Comparison of ENCODE assay signal across 1 cellular context in the genomic region with DNA sequence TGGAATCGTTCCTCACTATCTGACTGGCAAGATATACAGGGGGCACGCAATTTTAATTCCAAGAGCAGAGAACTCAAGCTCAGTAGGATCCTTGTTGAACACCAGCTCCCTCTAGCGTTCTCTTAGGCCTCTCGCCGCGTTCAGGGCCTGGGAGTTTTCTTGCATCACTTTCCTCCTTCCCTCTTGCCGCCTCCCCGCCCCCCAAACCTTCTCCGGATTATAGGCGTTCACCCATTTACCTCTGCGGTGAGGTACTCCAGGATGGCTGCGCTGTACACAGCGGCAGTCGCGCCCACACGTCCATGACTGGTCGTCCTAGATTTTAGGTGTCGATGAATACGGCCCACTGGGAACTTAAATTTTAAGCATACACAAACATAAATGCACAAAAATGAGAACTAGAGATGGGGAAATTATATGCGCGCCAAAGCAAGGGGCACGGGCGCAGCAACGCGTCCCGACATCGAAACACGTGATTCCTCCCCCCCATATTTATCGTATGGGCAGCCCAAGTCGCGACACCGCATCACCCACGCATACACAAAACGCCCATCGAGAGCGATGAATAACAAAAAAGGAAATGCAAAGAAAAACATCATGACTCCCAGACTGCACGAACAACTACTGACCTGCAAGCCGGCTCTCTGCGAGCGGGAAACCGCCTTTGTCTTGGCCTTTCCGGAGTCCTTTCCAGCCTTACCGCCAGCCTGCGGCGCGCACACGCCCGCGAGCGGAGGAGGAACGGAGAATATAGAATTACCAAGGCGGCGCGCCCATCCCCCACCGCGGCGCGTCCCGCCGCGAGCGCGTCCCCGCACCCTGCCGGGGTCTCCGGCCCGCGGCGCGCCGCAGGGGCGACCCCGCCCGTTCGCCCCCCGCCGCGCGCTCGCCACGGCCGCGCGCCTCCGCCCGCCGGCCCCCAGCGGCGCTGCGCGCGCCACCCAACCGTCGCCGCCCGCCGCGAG.
A peak's percentile ranks its signal among the peaks of the same experiment; 100 is the strongest.
TF ChIP-seq lines count a peak whose summit lies in the region.

No MANE protein-coding gene starts in this region.

TF ChIP-seq in K562, 482 proteins besides CTCF, POLR2A, EP300 and RAD21 (continued from another document and continues in another):
- TF ChIP-seq KDM1A (IDR thresholded peaks at IDR 0.05), result peak in 1 of 2 experiments; percentile 58; a peak in 3 of 4 replicates
- TF ChIP-seq ZNF445 (CRISPR knock-in tag; IDR thresholded peaks at IDR 0.05; ENCODE audit: low read depth), result no peak
- TF ChIP-seq, protein P1, sequence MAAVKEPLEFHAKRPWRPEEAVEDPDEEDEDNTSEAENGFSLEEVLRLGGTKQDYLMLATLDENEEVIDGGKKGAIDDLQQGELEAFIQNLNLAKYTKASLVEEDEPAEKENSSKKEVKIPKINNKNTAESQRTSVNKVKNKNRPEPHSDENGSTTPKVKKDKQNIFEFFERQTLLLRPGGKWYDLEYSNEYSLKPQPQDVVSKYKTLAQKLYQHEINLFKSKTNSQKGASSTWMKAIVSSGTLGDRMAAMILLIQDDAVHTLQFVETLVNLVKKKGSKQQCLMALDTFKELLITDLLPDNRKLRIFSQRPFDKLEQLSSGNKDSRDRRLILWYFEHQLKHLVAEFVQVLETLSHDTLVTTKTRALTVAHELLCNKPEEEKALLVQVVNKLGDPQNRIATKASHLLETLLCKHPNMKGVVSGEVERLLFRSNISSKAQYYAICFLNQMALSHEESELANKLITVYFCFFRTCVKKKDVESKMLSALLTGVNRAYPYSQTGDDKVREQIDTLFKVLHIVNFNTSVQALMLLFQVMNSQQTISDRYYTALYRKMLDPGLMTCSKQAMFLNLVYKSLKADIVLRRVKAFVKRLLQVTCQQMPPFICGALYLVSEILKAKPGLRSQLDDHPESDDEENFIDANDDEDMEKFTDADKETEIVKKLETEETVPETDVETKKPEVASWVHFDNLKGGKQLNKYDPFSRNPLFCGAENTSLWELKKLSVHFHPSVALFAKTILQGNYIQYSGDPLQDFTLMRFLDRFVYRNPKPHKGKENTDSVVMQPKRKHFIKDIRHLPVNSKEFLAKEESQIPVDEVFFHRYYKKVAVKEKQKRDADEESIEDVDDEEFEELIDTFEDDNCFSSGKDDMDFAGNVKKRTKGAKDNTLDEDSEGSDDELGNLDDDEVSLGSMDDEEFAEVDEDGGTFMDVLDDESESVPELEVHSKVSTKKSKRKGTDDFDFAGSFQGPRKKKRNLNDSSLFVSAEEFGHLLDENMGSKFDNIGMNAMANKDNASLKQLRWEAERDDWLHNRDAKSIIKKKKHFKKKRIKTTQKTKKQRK (IDR thresholded peaks at IDR 0.05; ENCODE audit: borderline replicate concordance, low read depth, low read length), result no peak
- no peak for TF ChIP-seq RBM15 (IDR thresholded peaks at IDR 0.05; ENCODE audit: insufficient read depth, low read length)
- TF ChIP-seq, protein P2, sequence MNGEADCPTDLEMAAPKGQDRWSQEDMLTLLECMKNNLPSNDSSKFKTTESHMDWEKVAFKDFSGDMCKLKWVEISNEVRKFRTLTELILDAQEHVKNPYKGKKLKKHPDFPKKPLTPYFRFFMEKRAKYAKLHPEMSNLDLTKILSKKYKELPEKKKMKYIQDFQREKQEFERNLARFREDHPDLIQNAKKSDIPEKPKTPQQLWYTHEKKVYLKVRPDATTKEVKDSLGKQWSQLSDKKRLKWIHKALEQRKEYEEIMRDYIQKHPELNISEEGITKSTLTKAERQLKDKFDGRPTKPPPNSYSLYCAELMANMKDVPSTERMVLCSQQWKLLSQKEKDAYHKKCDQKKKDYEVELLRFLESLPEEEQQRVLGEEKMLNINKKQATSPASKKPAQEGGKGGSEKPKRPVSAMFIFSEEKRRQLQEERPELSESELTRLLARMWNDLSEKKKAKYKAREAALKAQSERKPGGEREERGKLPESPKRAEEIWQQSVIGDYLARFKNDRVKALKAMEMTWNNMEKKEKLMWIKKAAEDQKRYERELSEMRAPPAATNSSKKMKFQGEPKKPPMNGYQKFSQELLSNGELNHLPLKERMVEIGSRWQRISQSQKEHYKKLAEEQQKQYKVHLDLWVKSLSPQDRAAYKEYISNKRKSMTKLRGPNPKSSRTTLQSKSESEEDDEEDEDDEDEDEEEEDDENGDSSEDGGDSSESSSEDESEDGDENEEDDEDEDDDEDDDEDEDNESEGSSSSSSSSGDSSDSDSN (IDR thresholded peaks at IDR 0.05; ENCODE audit: borderline replicate concordance in 1 of 2, low read depth in 2 of 2, low read length in 2 of 2), result no peak
- peak in 1 of 2 experiments; percentile 46; a peak in 1 of 4 replicates for TF ChIP-seq CSDE1 (IDR thresholded peaks at IDR 0.05)
- TF ChIP-seq TCF15 (CRISPR knock-in tag; IDR thresholded peaks at IDR 0.05), result no peak
- TF ChIP-seq HDAC2 (IDR thresholded peaks at IDR 0.05), result 0 out of 2 replicates have a peak, but pooled peaks have one; percentile 50
- peak; percentile 25; the same call in 1 of the 2 replicates for TF ChIP-seq BCOR (IDR thresholded peaks at IDR 0.05)
- TF ChIP-seq ZNF277 (CRISPR knock-in tag; IDR thresholded peaks at IDR 0.05; ENCODE audit: borderline replicate concordance), result no peak
- no peak for TF ChIP-seq SREBF1 (IDR thresholded peaks at IDR 0.05; ENCODE audit: borderline replicate concordance, low read depth, low read length)
- TF ChIP-seq, protein P3, sequence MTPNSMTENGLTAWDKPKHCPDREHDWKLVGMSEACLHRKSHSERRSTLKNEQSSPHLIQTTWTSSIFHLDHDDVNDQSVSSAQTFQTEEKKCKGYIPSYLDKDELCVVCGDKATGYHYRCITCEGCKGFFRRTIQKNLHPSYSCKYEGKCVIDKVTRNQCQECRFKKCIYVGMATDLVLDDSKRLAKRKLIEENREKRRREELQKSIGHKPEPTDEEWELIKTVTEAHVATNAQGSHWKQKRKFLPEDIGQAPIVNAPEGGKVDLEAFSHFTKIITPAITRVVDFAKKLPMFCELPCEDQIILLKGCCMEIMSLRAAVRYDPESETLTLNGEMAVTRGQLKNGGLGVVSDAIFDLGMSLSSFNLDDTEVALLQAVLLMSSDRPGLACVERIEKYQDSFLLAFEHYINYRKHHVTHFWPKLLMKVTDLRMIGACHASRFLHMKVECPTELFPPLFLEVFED (CRISPR knock-in tag; conservative IDR thresholded peaks at IDR 0.05), result no peak
- TF ChIP-seq, protein P4, sequence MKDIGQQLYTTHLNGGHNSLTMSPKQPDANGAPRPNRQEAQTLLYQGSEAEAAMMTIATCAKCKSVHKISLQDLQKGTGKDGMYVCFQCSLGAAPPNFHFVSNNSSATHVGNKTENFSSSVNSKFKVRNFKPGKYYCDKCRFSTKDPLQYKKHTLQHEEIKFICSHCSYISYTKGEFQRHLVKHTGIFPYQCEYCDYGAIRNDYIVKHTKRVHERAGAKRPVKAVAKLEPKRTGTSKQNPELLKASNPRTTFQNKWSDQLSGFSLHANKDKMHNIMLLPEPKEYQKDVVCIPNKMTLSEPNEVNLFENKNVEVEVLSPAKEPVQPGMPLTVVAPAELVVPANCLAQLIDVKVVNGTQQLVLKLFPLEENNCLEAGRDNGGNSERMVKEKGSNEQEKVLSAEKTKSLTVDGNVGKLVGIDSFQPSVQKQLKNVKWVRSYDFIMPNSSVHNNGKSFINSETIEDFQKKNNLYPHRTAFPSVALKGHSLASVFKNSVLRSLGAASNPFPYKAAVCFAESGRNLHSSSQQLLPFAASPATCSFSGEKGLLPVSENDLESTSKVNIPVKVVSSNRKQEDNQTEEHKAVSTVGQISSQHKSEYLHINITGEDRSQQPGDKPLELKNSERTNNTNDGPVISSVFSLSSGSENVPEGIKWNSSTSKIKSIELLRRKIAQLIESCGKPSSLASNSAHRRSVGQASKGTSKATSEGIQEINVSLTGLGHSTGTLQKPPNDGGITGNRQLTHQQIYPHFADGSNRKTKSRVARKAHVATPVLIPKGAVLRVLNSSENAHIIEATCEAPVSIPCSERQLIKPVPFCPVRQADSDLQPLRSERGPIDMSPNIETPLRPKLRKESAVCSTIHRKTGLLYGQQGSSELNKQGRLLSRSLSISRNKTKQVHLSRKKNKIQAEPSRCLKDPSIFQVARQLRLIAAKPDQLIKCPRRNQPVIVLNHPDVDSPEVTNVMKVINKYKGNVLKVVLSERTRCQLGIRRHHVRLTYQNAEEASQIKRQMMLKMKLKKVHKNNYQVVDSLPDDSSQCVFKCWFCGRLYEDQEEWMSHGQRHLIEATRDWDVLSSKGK (CRISPR knock-in tag; IDR thresholded peaks at IDR 0.05), result no peak
- TF ChIP-seq ZNF274 (IDR thresholded peaks at IDR 0.05; ENCODE audit: borderline replicate concordance, low read depth, low read length), result no peak
- TF ChIP-seq HOMEZ (CRISPR knock-in tag; IDR thresholded peaks at IDR 0.05), result no peak
- TF ChIP-seq NONO (IDR thresholded peaks at IDR 0.05; ENCODE audit: low read depth in 2 of 2, low read length in 1 of 2), result 0 out of 4 replicates have a peak, but pooled peaks of 1 of the 2 experiments have one; percentile 2
- no peak for TF ChIP-seq ZNF23 (CRISPR knock-in tag; IDR thresholded peaks at IDR 0.05)
- TF ChIP-seq SMAD2 (IDR thresholded peaks at IDR 0.05; ENCODE audit: low read depth, low read length), result no peak
- TF ChIP-seq, protein P5, sequence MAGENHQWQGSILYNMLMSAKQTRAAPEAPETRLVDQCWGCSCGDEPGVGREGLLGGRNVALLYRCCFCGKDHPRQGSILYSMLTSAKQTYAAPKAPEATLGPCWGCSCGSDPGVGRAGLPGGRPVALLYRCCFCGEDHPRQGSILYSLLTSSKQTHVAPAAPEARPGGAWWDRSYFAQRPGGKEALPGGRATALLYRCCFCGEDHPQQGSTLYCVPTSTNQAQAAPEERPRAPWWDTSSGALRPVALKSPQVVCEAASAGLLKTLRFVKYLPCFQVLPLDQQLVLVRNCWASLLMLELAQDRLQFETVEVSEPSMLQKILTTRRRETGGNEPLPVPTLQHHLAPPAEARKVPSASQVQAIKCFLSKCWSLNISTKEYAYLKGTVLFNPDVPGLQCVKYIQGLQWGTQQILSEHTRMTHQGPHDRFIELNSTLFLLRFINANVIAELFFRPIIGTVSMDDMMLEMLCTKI (IDR thresholded peaks at IDR 0.05; ENCODE audit: partially characterized antibody), result no peak
- TF ChIP-seq BRF2 (IDR thresholded peaks at IDR 0.05; ENCODE audit: borderline replicate concordance, insufficient read depth, insufficient read length), result no peak
- peak; percentile 59; the same call in 1 of the 2 replicates for TF ChIP-seq PML (IDR thresholded peaks at IDR 0.05; ENCODE audit: low read length)
- no peak for TF ChIP-seq SAFB2 (IDR thresholded peaks at IDR 0.05; ENCODE audit: borderline replicate concordance, low read depth, low read length, severe bottlenecking)
- no peak for TF ChIP-seq RBM14 (IDR thresholded peaks at IDR 0.05; ENCODE audit: borderline replicate concordance, insufficient read depth, low read depth, low read length)
- TF ChIP-seq CXXC5 (CRISPR knock-in tag; IDR thresholded peaks at IDR 0.05), result peak; percentile 70
- no peak for TF ChIP-seq DIDO1 (tag; IDR thresholded peaks at IDR 0.05; ENCODE audit: low read depth)
- no peak for TF ChIP-seq SLC30A9 (CRISPR knock-in tag; IDR thresholded peaks at IDR 0.05)
- TF ChIP-seq SRSF3 (IDR thresholded peaks at IDR 0.05; ENCODE audit: insufficient read depth, low read length), result peak; percentile 22; the same call in 1 of the 2 replicates
- TF ChIP-seq, protein P6, sequence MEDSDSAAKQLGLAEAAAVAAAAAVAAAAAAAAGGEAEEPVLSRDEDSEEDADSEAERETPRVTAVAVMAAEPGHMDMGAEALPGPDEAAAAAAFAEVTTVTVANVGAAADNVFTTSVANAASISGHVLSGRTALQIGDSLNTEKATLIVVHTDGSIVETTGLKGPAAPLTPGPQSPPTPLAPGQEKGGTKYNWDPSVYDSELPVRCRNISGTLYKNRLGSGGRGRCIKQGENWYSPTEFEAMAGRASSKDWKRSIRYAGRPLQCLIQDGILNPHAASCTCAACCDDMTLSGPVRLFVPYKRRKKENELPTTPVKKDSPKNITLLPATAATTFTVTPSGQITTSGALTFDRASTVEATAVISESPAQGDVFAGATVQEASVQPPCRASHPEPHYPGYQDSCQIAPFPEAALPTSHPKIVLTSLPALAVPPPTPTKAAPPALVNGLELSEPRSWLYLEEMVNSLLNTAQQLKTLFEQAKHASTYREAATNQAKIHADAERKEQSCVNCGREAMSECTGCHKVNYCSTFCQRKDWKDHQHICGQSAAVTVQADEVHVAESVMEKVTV (CRISPR knock-in tag; IDR thresholded peaks at IDR 0.05), result peak; percentile 39; the same call in 1 of the 2 replicates
- no peak for TF ChIP-seq HNRNPH1 (optimal IDR thresholded peaks at IDR 0.05; ENCODE audit: low read depth, low read length)
